Comparison of ENCODE assay signal across 22 cellular contexts in the genomic region with DNA sequence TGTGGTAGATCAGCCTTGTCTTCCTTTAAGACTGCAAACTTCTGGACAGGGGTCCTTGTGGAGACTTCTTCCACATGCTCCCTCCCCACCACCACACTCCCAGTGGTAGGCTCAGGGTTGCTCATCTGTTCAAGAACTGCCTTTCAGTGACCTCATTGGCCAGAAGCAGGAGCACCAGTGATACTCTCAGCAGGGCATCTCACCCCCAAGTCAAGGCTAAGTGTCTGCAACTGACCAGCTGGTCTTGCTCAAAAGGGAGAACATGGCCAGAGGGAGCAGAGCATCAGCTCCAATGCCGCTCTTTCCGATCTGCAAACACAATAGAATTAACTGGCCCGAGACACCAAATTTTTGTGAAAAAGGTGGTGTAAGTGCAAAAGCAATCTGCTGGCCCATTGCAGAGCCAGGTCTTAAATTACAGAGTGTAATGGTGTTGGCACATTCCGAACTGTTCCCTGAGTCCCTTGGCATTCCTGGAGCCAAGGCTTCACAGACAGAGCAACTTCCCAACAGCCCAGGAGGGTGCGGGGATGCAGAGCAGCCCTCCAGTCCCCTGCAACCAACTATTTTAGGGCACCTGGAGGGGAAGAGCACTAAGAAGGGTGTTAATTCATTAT.
DNase-seq lines count a peak whose midpoint lies in the region; ATAC-seq and TF ChIP-seq lines count a peak whose summit lies in the region.
"Had no signal": no experiment of that assay in that cellular context is flagged by ENCODE, and none has a peak within 500 bp of the region (broad histone marks: within the 10 kb centered on the region; RNA-seq: fewer than 3 reads in every experiment).

No MANE protein-coding gene starts in this region.

- H3K27ac Mint-ChIP-seq in neural progenitor cell = peak overlapping the region; percentile 94

- H3K9me3 ChIP-seq in hepatocyte (ENCODE audit: low read depth) (no peaks in the 10 kb centered on the region), neural progenitor cell (ENCODE audit: low read depth) (no peaks in the 10 kb centered on the region)
- H3K9me3 ChIP-seq: BLaER1, breast epithelium, Caco-2 had no signal

- H3K4me1 Mint-ChIP-seq in neural progenitor cell = peaks cover 93% of the 10 kb centered on the region

- no peaks in the 10 kb centered on the region for H3K9me3 Mint-ChIP-seq in neural progenitor cell

- ATAC-seq in HG03159 (IDR thresholded peaks at IDR 0.05; ENCODE audit: unreplicated experiment) = no peak
- no peak; the same call in 2 of the 3 replicates for ATAC-seq in SK-N-SH treated with all-trans-retinoic acid at 6 μM for 48 hours

- peak; percentile 3 for DNase-seq in EH (ENCODE audit: low read depth)
- no peak for DNase-seq in hepatocyte (ENCODE audit: low spot score)
- peak; percentile 29 for DNase-seq in neural progenitor cell (ENCODE audit: low spot score)
- no peak for DNase-seq in NCI-H82 treated with DMSO at 0.1 percent for 48 hours (lab: John Stamatoyannopoulos, UW; ENCODE audit: unreplicated experiment)
- DNase-seq in DMS114 treated with DMSO at 0.1 percent for 48 hours (lab: John Stamatoyannopoulos, UW; ENCODE audit: unreplicated experiment) = no peak
- DNase-seq: activated CD4-positive, alpha-beta T cell treated with anti-CD3 and anti-CD28 coated beads, Interleukin-2, amount 50 U/mL, for 4 hours; activated CD8-positive, alpha-beta memory T cell treated with anti-CD3 and anti-CD28 coated beads, Interleukin-2, amount 50 U/mL, for 48 hours; Caco-2; left cardiac atrium; NCI-H1436 treated with DMSO at 0.1 percent for 48 hours; NCI-H774; SIG-M5; substantia nigra; T-helper 2 cell; WERI-Rb-1 had no signal

- H4K20me1 ChIP-seq in hepatocyte (ENCODE audit: insufficient read depth, poor library complexity, severe bottlenecking) = no peaks in the 10 kb centered on the region
- no peaks in the 10 kb centered on the region for H4K20me1 ChIP-seq in neural progenitor cell (ENCODE audit: low read depth)

- 89% methylated on average over 5 of the region's 5 CpGs for WGBS in hepatocyte (ENCODE audit: low lambda C conversion rate, missing lambda C conversion rate)

- H3K27me3 Mint-ChIP-seq in neural progenitor cell (ENCODE audit: insufficient read depth, low read depth) = peaks cover 3% of the 10 kb centered on the region

- H3K9me2 ChIP-seq in hepatocyte (replicated peaks; ENCODE audit: insufficient read depth) = no peaks in the 10 kb centered on the region

- H3K4me1 ChIP-seq in hepatocyte (ENCODE audit: insufficient read depth) (peaks cover 24% of the 10 kb centered on the region), neural progenitor cell (peaks cover 64% of the 10 kb centered on the region)
- H3K4me1 ChIP-seq: breast epithelium had no signal

- H3K9ac ChIP-seq in neural progenitor cell = no peak overlapping the region
- H3K9ac ChIP-seq: BLaER1 had no signal

- H3K4me2 ChIP-seq in hepatocyte (peak overlapping the region; percentile 56), neural progenitor cell (peak overlapping the region; percentile 67)
- H3K4me2 ChIP-seq: BLaER1 had no signal

- H3K27ac ChIP-seq in VCaP (peak overlapping the region; percentile 66), hepatocyte (peak overlapping the region; percentile 79), neural progenitor cell (no peak overlapping the region)
- H3K27ac ChIP-seq: BLaER1, breast epithelium, epithelial cell of prostate, HL-60, WERI-Rb-1 had no signal

- H3K36me3 ChIP-seq in hepatocyte (replicated peaks; ENCODE audit: insufficient read depth, low read depth) (no peaks in the 10 kb centered on the region), neural progenitor cell (no peaks in the 10 kb centered on the region)
- H3K36me3 ChIP-seq: BLaER1, breast epithelium, WERI-Rb-1 had no signal

- H3F3A ChIP-seq in neural progenitor cell (ENCODE audit: low read depth) = peaks cover 46% of the 10 kb centered on the region

- H3K4me3 ChIP-seq in hepatocyte (no peak overlapping the region), neural progenitor cell (no peak overlapping the region)
- H3K4me3 ChIP-seq: BLaER1, breast epithelium had no signal

- peak overlapping the region; percentile 70 for H3K4me3 Mint-ChIP-seq in neural progenitor cell

- peaks cover 22% of the 10 kb centered on the region for H3K36me3 Mint-ChIP-seq in neural progenitor cell

- no peaks in the 10 kb centered on the region for H3K27me3 ChIP-seq in hepatocyte
- no peaks in the 10 kb centered on the region for H3K27me3 ChIP-seq in neural progenitor cell

- no peak overlapping the region for H2AFZ ChIP-seq in hepatocyte
- no peak overlapping the region for H2AFZ ChIP-seq in neural progenitor cell (replicated peaks)

- H3K79me2 ChIP-seq in hepatocyte (no peaks in the 10 kb centered on the region), neural progenitor cell (ENCODE audit: low read depth) (no peaks in the 10 kb centered on the region)

- TF ChIP-seq CTCF in VCaP (conservative IDR thresholded peaks at IDR 0.05) (no peak), hepatocyte (IDR thresholded peaks at IDR 0.05; ENCODE audit: poor library complexity) (no peak), neural progenitor cell (IDR thresholded peaks at IDR 0.05) (no peak)

TF ChIP-seq in SK-N-SH treated with all-trans-retinoic acid at 6 μM for 48 hours, 23 proteins besides CTCF, POLR2A, EP300 and RAD21:
- TF ChIP-seq, protein P1, sequence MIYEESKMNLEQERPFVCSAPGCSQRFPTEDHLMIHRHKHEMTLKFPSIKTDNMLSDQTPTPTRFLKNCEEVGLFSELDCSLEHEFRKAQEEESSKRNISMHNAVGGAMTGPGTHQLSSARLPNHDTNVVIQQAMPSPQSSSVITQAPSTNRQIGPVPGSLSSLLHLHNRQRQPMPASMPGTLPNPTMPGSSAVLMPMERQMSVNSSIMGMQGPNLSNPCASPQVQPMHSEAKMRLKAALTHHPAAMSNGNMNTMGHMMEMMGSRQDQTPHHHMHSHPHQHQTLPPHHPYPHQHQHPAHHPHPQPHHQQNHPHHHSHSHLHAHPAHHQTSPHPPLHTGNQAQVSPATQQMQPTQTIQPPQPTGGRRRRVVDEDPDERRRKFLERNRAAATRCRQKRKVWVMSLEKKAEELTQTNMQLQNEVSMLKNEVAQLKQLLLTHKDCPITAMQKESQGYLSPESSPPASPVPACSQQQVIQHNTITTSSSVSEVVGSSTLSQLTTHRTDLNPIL (CRISPR knock-in tag; IDR thresholded peaks at IDR 0.05; ENCODE audit: low read depth) = no peak
- no peak for TF ChIP-seq ZNF565 (CRISPR knock-in tag; conservative IDR thresholded peaks at IDR 0.05; ENCODE audit: low read depth)
- TF ChIP-seq RARB (CRISPR knock-in tag; IDR thresholded peaks at IDR 0.05) = no peak
- TF ChIP-seq BACH2 (CRISPR knock-in tag; IDR thresholded peaks at IDR 0.05; ENCODE audit: borderline replicate concordance) = no peak
- TF ChIP-seq, protein P2, sequence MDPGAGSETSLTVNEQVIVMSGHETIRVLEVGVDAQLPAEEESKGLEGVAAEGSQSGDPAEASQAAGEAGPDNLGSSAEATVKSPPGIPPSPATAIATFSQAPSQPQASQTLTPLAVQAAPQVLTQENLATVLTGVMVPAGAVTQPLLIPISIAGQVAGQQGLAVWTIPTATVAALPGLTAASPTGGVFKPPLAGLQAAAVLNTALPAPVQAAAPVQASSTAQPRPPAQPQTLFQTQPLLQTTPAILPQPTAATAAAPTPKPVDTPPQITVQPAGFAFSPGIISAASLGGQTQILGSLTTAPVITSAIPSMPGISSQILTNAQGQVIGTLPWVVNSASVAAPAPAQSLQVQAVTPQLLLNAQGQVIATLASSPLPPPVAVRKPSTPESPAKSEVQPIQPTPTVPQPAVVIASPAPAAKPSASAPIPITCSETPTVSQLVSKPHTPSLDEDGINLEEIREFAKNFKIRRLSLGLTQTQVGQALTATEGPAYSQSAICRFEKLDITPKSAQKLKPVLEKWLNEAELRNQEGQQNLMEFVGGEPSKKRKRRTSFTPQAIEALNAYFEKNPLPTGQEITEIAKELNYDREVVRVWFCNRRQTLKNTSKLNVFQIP (CRISPR knock-in tag; IDR thresholded peaks at IDR 0.05; ENCODE audit: borderline replicate concordance, low read depth) = no peak
- no peak for TF ChIP-seq ESRRG (CRISPR knock-in tag; IDR thresholded peaks at IDR 0.05)
- no peak for TF ChIP-seq ZC3H10 (CRISPR knock-in tag; IDR thresholded peaks at IDR 0.05)
- no peak for TF ChIP-seq ISL1 (CRISPR knock-in tag; IDR thresholded peaks at IDR 0.05)
- no peak for TF ChIP-seq OSR1 (CRISPR knock-in tag; IDR thresholded peaks at IDR 0.05)
- no peak for TF ChIP-seq ARNTL (CRISPR knock-in tag; IDR thresholded peaks at IDR 0.05; ENCODE audit: borderline replicate concordance, low read depth)
- TF ChIP-seq TOX (CRISPR knock-in tag; IDR thresholded peaks at IDR 0.05; ENCODE audit: borderline replicate concordance) = no peak
TF ChIP-seq in SK-N-SH treated with all-trans-retinoic acid at 6 μM for 48 hours: peak in this region for 0.

Comparison
In these comparisons a context has a peak if more than half of its experiments do, and no peak if none do; other contexts are left out.
1. DNase-seq: peak in EH (single experiment) and neural progenitor cell (single experiment); none in hepatocyte (single experiment), NCI-H82 treated with DMSO at 0.1 percent for 48 hours (single experiment) and DMS114 treated with DMSO at 0.1 percent for 48 hours (single experiment).